2 cellular contexts compared by ENCODE assay signal in the genomic region with DNA sequence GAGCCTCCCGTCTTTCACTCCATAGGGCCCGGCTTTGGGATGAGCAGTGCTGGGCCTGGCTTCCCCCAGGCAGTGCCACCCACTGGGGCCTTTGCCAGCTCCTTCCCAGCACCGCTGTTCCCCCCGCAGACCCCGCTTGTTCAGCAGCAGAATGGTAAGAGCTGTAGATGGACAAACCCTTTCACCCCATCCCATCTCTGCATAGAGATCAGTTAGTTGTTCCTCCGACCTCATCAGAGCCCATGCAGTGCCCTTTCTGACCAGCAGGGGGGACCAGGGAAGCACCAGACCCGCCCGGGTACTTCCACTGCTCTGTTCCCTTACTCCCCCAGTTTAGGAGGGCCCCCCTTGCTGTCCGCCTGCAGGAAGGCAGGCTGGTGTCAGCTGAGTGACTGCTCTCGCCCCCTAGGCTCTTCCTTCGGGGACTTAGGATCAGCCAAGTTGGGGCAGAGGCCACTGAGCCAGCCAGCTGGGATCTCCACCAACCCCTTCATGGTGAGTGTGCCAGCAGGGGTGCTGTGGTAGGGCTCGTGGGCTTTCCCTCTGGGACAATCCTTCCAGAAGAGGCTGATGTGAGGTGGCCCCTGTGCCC.
TF ChIP-seq lines count a peak whose summit lies in the region.

No MANE protein-coding gene starts in this region.

TF ChIP-seq in HEK293, 187 proteins besides CTCF, POLR2A, EP300 and RAD21:
- TF ChIP-seq EGR2 (tag by site-specific recombination; IDR thresholded peaks at IDR 0.05; ENCODE audit: low read depth): no peak
- peak; percentile 56 for TF ChIP-seq ZNF341 (tag by site-specific recombination; IDR thresholded peaks at IDR 0.05; ENCODE audit: low read depth)
- TF ChIP-seq, protein P1, sequence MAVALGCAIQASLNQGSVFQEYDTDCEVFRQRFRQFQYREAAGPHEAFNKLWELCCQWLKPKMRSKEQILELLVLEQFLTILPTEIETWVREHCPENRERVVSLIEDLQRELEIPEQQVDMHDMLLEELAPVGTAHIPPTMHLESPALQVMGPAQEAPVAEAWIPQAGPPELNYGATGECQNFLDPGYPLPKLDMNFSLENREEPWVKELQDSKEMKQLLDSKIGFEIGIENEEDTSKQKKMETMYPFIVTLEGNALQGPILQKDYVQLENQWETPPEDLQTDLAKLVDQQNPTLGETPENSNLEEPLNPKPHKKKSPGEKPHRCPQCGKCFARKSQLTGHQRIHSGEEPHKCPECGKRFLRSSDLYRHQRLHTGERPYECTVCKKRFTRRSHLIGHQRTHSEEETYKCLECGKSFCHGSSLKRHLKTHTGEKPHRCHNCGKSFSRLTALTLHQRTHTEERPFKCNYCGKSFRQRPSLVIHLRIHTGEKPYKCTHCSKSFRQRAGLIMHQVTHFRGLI (tag by site-specific recombination; IDR thresholded peaks at IDR 0.05): 0 out of 2 replicates have a peak, but pooled peaks have one; percentile 35
- TF ChIP-seq ZNF654 (tag by site-specific recombination; IDR thresholded peaks at IDR 0.05; ENCODE audit: low read depth): peak; percentile 52
- TF ChIP-seq ZNF223 (tag by site-specific recombination; IDR thresholded peaks at IDR 0.05): no peak
- 0 out of 2 replicates have a peak, but pooled peaks have one; percentile 5 for TF ChIP-seq IKZF3 (tag by site-specific recombination; IDR thresholded peaks at IDR 0.05)
- TF ChIP-seq ZNF10 (tag by site-specific recombination; IDR thresholded peaks at IDR 0.05): 0 out of 2 replicates have a peak, but pooled peaks have one; percentile 38
- TF ChIP-seq ZNF292 (tag by site-specific recombination; IDR thresholded peaks at IDR 0.05; ENCODE audit: borderline replicate concordance, low read depth): no peak
- TF ChIP-seq, protein P2, sequence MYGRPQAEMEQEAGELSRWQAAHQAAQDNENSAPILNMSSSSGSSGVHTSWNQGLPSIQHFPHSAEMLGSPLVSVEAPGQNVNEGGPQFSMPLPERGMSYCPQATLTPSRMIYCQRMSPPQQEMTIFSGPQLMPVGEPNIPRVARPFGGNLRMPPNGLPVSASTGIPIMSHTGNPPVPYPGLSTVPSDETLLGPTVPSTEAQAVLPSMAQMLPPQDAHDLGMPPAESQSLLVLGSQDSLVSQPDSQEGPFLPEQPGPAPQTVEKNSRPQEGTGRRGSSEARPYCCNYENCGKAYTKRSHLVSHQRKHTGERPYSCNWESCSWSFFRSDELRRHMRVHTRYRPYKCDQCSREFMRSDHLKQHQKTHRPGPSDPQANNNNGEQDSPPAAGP (tag by site-specific recombination; IDR thresholded peaks at IDR 0.05): 0 out of 2 replicates have a peak, but pooled peaks have one; percentile 26
- TF ChIP-seq, protein P3, sequence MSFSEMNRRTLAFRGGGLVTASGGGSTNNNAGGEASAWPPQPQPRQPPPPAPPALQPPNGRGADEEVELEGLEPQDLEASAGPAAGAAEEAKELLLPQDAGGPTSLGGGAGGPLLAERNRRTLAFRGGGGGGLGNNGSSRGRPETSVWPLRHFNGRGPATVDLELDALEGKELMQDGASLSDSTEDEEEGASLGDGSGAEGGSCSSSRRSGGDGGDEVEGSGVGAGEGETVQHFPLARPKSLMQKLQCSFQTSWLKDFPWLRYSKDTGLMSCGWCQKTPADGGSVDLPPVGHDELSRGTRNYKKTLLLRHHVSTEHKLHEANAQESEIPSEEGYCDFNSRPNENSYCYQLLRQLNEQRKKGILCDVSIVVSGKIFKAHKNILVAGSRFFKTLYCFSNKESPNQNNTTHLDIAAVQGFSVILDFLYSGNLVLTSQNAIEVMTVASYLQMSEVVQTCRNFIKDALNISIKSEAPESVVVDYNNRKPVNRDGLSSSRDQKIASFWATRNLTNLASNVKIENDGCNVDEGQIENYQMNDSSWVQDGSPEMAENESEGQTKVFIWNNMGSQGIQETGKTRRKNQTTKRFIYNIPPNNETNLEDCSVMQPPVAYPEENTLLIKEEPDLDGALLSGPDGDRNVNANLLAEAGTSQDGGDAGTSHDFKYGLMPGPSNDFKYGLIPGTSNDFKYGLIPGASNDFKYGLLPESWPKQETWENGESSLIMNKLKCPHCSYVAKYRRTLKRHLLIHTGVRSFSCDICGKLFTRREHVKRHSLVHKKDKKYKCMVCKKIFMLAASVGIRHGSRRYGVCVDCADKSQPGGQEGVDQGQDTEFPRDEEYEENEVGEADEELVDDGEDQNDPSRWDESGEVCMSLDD (tag by site-specific recombination; IDR thresholded peaks at IDR 0.05): 0 out of 2 replicates have a peak, but pooled peaks have one; percentile 32
- TF ChIP-seq ZNF366 (tag by site-specific recombination; conservative IDR thresholded peaks at IDR 0.05): 0 out of 2 replicates have a peak, but pooled peaks have one; percentile 32
- TF ChIP-seq ZIC2 (tag by site-specific recombination; IDR thresholded peaks at IDR 0.05): peak; percentile 57
- no peak for TF ChIP-seq ZNF423 (tag by site-specific recombination; IDR thresholded peaks at IDR 0.05)
- peak; percentile 28; the same call in 1 of the 2 replicates for TF ChIP-seq ZNF600 (tag by site-specific recombination; IDR thresholded peaks at IDR 0.05)
- TF ChIP-seq ZXDB (tag by site-specific recombination; IDR thresholded peaks at IDR 0.05): no peak
- TF ChIP-seq, protein P4, sequence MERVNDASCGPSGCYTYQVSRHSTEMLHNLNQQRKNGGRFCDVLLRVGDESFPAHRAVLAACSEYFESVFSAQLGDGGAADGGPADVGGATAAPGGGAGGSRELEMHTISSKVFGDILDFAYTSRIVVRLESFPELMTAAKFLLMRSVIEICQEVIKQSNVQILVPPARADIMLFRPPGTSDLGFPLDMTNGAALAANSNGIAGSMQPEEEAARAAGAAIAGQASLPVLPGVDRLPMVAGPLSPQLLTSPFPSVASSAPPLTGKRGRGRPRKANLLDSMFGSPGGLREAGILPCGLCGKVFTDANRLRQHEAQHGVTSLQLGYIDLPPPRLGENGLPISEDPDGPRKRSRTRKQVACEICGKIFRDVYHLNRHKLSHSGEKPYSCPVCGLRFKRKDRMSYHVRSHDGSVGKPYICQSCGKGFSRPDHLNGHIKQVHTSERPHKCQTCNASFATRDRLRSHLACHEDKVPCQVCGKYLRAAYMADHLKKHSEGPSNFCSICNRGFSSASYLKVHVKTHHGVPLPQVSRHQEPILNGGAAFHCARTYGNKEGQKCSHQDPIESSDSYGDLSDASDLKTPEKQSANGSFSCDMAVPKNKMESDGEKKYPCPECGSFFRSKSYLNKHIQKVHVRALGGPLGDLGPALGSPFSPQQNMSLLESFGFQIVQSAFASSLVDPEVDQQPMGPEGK (tag by site-specific recombination; IDR thresholded peaks at IDR 0.05): peak; percentile 72
- TF ChIP-seq GLI4 (tag by site-specific recombination; IDR thresholded peaks at IDR 0.05): no peak
- peak; percentile 85 for TF ChIP-seq ZBTB48 (tag by site-specific recombination; IDR thresholded peaks at IDR 0.05)
- peak; percentile 28; the same call in 1 of the 2 replicates for TF ChIP-seq ZNF2 (tag by site-specific recombination; IDR thresholded peaks at IDR 0.05)
- peak; percentile 51 for TF ChIP-seq GLIS2 (tag by site-specific recombination; IDR thresholded peaks at IDR 0.05)
- TF ChIP-seq ZNF660 (tag by site-specific recombination; IDR thresholded peaks at IDR 0.05): 0 out of 2 replicates have a peak, but pooled peaks have one; percentile 52
- no peak for TF ChIP-seq PRDM1 (tag by site-specific recombination; IDR thresholded peaks at IDR 0.05)

TF ChIP-seq in neural cell, 6 proteins besides CTCF, POLR2A, EP300 and RAD21:
- TF ChIP-seq MXI1 (conservative IDR thresholded peaks at IDR 0.05; ENCODE audit: poor library complexity, severe bottlenecking): no peak
- TF ChIP-seq TAF1 (IDR thresholded peaks at IDR 0.05; ENCODE audit: low read depth): no peak
- peak; percentile 61 for TF ChIP-seq SMC3 (conservative IDR thresholded peaks at IDR 0.05; ENCODE audit: poor library complexity)
- TF ChIP-seq, protein P5, sequence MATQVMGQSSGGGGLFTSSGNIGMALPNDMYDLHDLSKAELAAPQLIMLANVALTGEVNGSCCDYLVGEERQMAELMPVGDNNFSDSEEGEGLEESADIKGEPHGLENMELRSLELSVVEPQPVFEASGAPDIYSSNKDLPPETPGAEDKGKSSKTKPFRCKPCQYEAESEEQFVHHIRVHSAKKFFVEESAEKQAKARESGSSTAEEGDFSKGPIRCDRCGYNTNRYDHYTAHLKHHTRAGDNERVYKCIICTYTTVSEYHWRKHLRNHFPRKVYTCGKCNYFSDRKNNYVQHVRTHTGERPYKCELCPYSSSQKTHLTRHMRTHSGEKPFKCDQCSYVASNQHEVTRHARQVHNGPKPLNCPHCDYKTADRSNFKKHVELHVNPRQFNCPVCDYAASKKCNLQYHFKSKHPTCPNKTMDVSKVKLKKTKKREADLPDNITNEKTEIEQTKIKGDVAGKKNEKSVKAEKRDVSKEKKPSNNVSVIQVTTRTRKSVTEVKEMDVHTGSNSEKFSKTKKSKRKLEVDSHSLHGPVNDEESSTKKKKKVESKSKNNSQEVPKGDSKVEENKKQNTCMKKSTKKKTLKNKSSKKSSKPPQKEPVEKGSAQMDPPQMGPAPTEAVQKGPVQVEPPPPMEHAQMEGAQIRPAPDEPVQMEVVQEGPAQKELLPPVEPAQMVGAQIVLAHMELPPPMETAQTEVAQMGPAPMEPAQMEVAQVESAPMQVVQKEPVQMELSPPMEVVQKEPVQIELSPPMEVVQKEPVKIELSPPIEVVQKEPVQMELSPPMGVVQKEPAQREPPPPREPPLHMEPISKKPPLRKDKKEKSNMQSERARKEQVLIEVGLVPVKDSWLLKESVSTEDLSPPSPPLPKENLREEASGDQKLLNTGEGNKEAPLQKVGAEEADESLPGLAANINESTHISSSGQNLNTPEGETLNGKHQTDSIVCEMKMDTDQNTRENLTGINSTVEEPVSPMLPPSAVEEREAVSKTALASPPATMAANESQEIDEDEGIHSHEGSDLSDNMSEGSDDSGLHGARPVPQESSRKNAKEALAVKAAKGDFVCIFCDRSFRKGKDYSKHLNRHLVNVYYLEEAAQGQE (IDR thresholded peaks at IDR 0.05; ENCODE audit: borderline replicate concordance): no peak
